ENCODE assay signal across 8 cellular contexts in genomic region chr1:161159087-161159914, GRCh38. TPM values are rescaled to one million over a fixed set of nuclear protein-coding genes. Genes with fewer than 3 reads are reported as not detected.
DNase-seq lines count a peak whose midpoint lies in the region; ATAC-seq and TF ChIP-seq lines count a peak whose summit lies in the region.

A gene with protein sequence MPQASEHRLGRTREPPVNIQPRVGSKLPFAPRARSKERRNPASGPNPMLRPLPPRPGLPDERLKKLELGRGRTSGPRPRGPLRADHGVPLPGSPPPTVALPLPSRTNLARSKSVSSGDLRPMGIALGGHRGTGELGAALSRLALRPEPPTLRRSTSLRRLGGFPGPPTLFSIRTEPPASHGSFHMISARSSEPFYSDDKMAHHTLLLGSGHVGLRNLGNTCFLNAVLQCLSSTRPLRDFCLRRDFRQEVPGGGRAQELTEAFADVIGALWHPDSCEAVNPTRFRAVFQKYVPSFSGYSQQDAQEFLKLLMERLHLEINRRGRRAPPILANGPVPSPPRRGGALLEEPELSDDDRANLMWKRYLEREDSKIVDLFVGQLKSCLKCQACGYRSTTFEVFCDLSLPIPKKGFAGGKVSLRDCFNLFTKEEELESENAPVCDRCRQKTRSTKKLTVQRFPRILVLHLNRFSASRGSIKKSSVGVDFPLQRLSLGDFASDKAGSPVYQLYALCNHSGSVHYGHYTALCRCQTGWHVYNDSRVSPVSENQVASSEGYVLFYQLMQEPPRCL (plus strand): TSS chr1:161159500. CDS start chr1:161160641, 1,141 bp downstream.

- H2AFZ ChIP-seq in osteoblast (ENCODE audit: low read length), result peak within 1 kb of the TSS; percentile 99

- peak within 1 kb of the TSS; percentile 80 to 95 for H3K27ac Mint-ChIP-seq in activated naive CD4-positive, alpha-beta T cell treated with anti-CD3 and anti-CD28 coated beads, Interleukin-2, amount 50 U/mL, for 72 hours

- peak within 1 kb of the TSS; percentile 90 for H3K4me2 ChIP-seq in osteoblast (ENCODE audit: insufficient read depth, low read length)

- DNase-seq in GM10266 (ENCODE audit: extremely low spot score) (peak; percentile 94), NCI-H1105 treated with DMSO at 0.1 percent for 48 hours (lab: John Stamatoyannopoulos, UW) (peak; percentile 91), SKM-1 treated with dmso at 0.1 percent for 144 hours (lab: John Stamatoyannopoulos, UW; ENCODE audit: unreplicated experiment) (peak; percentile 94), glomerular endothelial cell (ENCODE audit: extremely low read depth, low read depth, low spot score) (no peak), osteoblast (ENCODE audit: insufficient read length, low spot score, missing footprints) (peak; percentile 99)
- DNase-seq in activated naive CD4-positive, alpha-beta T cell treated with anti-CD3 and anti-CD28 coated beads, Interleukin-2, amount 50 U/mL, for 72 hours (ENCODE audit: low spot score in 2 of 2), result peak; percentile 91 to 92

- H3K27ac ChIP-seq in osteoblast (ENCODE audit: low read depth, low read length) (peak within 1 kb of the TSS; percentile 93), thymus (ENCODE audit: low read depth) (peak within 1 kb of the TSS; percentile 84)

- no peaks in the 10 kb centered on the region for H4K20me1 ChIP-seq in osteoblast (ENCODE audit: insufficient read depth, low read length)

- TF ChIP-seq CTCF in GM10266 (IDR thresholded peaks at IDR 0.05; ENCODE audit: control insufficient read depth, insufficient read depth, low read depth, missing control alignments) (no peak), osteoblast (IDR thresholded peaks at IDR 0.05; ENCODE audit: extremely low read depth, low read depth, low read length) (peak; percentile 50)

- peak within 1 kb of the TSS; percentile 91 for H3K4me3 ChIP-seq in osteoblast (ENCODE audit: insufficient read depth, low read length)
- peak within 1 kb of the TSS; percentile 99 for H3K4me3 ChIP-seq in thymus (ENCODE audit: low read length)

- peaks cover 15 to 29% of the 10 kb centered on the region in 2 donors for H3K36me3 Mint-ChIP-seq in activated naive CD4-positive, alpha-beta T cell treated with anti-CD3 and anti-CD28 coated beads, Interleukin-2, amount 50 U/mL, for 72 hours

- H3K27me3 ChIP-seq in osteoblast (ENCODE audit: insufficient read depth, low read length), result no peaks in the 10 kb centered on the region
- no peaks in the 10 kb centered on the region for H3K27me3 ChIP-seq in thymus (ENCODE audit: control insufficient read depth, insufficient read depth)

- H3K9me3 Mint-ChIP-seq in activated naive CD4-positive, alpha-beta T cell treated with anti-CD3 and anti-CD28 coated beads, Interleukin-2, amount 50 U/mL, for 72 hours, result no peaks in the 10 kb centered on the region

- WGBS in thymus, result 5% methylated on average over 60 of the region's 60 CpGs

- H3K79me2 ChIP-seq in osteoblast (ENCODE audit: insufficient read depth, low read length), result peaks cover 34% of the 10 kb centered on the region

- H3K9me3 ChIP-seq in osteoblast (ENCODE audit: low read depth, low read length) (no peaks in the 10 kb centered on the region), thymus (ENCODE audit: control insufficient read depth) (no peaks in the 10 kb centered on the region)

- peaks cover 39% of the 10 kb centered on the region for H3K36me3 ChIP-seq in osteoblast (ENCODE audit: insufficient read depth, low read length)
- peaks cover 41% of the 10 kb centered on the region for H3K36me3 ChIP-seq in thymus (ENCODE audit: control insufficient read depth, insufficient read depth)

- peaks cover 18% of the 10 kb centered on the region for H3K4me1 ChIP-seq in osteoblast (ENCODE audit: insufficient read depth, low read length)
- peaks cover 13% of the 10 kb centered on the region for H3K4me1 ChIP-seq in thymus (ENCODE audit: control insufficient read depth, insufficient read depth, low read length)

- peak; percentile 82 for ATAC-seq in HG02623 (IDR thresholded peaks at IDR 0.05; ENCODE audit: unreplicated experiment)
- peak; percentile 90 to 94 for ATAC-seq in activated naive CD4-positive, alpha-beta T cell treated with anti-CD3 and anti-CD28 coated beads, Interleukin-2, amount 50 U/mL, for 72 hours

RNA-seq across cellular contexts. Expression of the gene that starts here (rescaled TPM):
- 10 to 100 TPM; 30.3 to 60.3 TPM for total RNA-seq in activated naive CD4-positive, alpha-beta T cell treated with anti-CD3 and anti-CD28 coated beads, Interleukin-2, amount 50 U/mL, for 72 hours
- 9.8 and 13.1 TPM in 2 replicates for total RNA-seq in glomerular endothelial cell
- 8.0 and 9.1 TPM in 2 replicates for total RNA-seq in osteoblast
- polyA plus RNA-seq in thymus, result 23.4 TPM
